10 cellular contexts compared by ENCODE assay signal in genomic region chr3:38084969-38085942, GRCh38. TPM values are rescaled to one million over a fixed set of nuclear protein-coding genes. Genes with fewer than 3 reads are reported as not detected.
DNase-seq lines count a peak whose midpoint lies in the region; ATAC-seq and TF ChIP-seq lines count a peak whose summit lies in the region.
"Had no signal": no experiment of that assay in that cellular context is flagged by ENCODE, and none has a peak within 500 bp of the region (broad histone marks: within the 10 kb centered on the region; RNA-seq: fewer than 3 reads in every experiment).

No MANE protein-coding gene starts in this region.

- no peaks in the 10 kb centered on the region for H3K36me3 ChIP-seq in left ventricle myocardium inferior
- H3K36me3 ChIP-seq: SJCRH30 had no signal

- no peaks in the 10 kb centered on the region for H3K4me1 ChIP-seq in right cardiac atrium (ENCODE audit: control insufficient read depth, insufficient read depth, low read length)
- H3K4me1 ChIP-seq in left ventricle myocardium inferior: no peaks in the 10 kb centered on the region
- H3K4me1 ChIP-seq: SJCRH30 had no signal

- no peak overlapping the region for H3K4me3 Mint-ChIP-seq in activated T-helper 1 cell treated with anti-CD3 and anti-CD28 coated beads, Interleukin-12 subunit alpha, Interleukin-12 subunit beta, Interleukin-2, Interleukin-4 antibody, amounts not matched to agents 30 ng/mL and 10 ng/mL and 1 ng/mL, durations not matched to agents 14 hours and 24 hours and 36 hours
- H3K4me3 Mint-ChIP-seq in mesothelial cell of epicardium: no peak overlapping the region

- peak; percentile 18 to 19 for ATAC-seq in right cardiac atrium
- ATAC-seq in GM18870 (IDR thresholded peaks at IDR 0.05; ENCODE audit: unreplicated experiment): no peak
- ATAC-seq in HG03432 (IDR thresholded peaks at IDR 0.05; ENCODE audit: unreplicated experiment): no peak

- H3K9me3 Mint-ChIP-seq in activated T-helper 1 cell treated with anti-CD3 and anti-CD28 coated beads, Interleukin-12 subunit alpha, Interleukin-12 subunit beta, Interleukin-2, Interleukin-4 antibody, amounts not matched to agents 30 ng/mL and 10 ng/mL and 1 ng/mL, durations not matched to agents 14 hours and 24 hours and 36 hours: peaks cover 7% of the 10 kb centered on the region
- H3K9me3 Mint-ChIP-seq in mesothelial cell of epicardium: peaks cover 12% of the 10 kb centered on the region

- peaks cover 3% of the 10 kb centered on the region for H3K36me3 Mint-ChIP-seq in activated T-helper 1 cell treated with anti-CD3 and anti-CD28 coated beads, Interleukin-12 subunit alpha, Interleukin-12 subunit beta, Interleukin-2, Interleukin-4 antibody, amounts not matched to agents 30 ng/mL and 10 ng/mL and 1 ng/mL, durations not matched to agents 14 hours and 24 hours and 36 hours (ENCODE audit: low read depth)
- peaks cover 9% of the 10 kb centered on the region for H3K36me3 Mint-ChIP-seq in mesothelial cell of epicardium

- H3K4me1 Mint-ChIP-seq in activated T-helper 1 cell treated with anti-CD3 and anti-CD28 coated beads, Interleukin-12 subunit alpha, Interleukin-12 subunit beta, Interleukin-2, Interleukin-4 antibody, amounts not matched to agents 30 ng/mL and 10 ng/mL and 1 ng/mL, durations not matched to agents 14 hours and 24 hours and 36 hours (ENCODE audit: low read depth): no peaks in the 10 kb centered on the region
- no peaks in the 10 kb centered on the region for H3K4me1 Mint-ChIP-seq in mesothelial cell of epicardium

- intact Hi-C loops in right cardiac atrium (cut with DNase I): no loop called here
- intact Hi-C loops in left ventricle myocardium inferior (cut with micrococcal nuclease): no loop called here
- intact Hi-C loops in activated T-helper 1 cell treated with anti-CD3 and anti-CD28 coated beads, Interleukin-12 subunit alpha, Interleukin-12 subunit beta, Interleukin-2, Interleukin-4 antibody, amounts not matched to agents 30 ng/mL and 10 ng/mL and 1 ng/mL, durations not matched to agents 14 hours and 24 hours and 36 hours (cut with micrococcal nuclease): loop anchor here (2.0 kb wide), 1 partner anchor 46 kb away; the partner anchor contains the start of gene DLEC1

- H3K27ac ChIP-seq in right cardiac atrium (ENCODE audit: low read length): no peak overlapping the region
- H3K27ac ChIP-seq in left ventricle myocardium inferior (replicated peaks): no peak overlapping the region
- H3K27ac ChIP-seq in coronary artery: peak overlapping the region in 1 of 2 donors; percentile 22
- H3K27ac ChIP-seq: SJCRH30 had no signal

- no peak for DNase-seq in right cardiac atrium
- DNase-seq in left ventricle myocardium inferior: no peak
- DNase-seq in activated T-helper 1 cell treated with anti-CD3 and anti-CD28 coated beads, Interleukin-12 subunit alpha, Interleukin-12 subunit beta, Interleukin-2, Interleukin-4 antibody, amounts not matched to agents 30 ng/mL and 10 ng/mL and 1 ng/mL, durations not matched to agents 14 hours and 24 hours and 36 hours (ENCODE audit: low spot score): no peak
- DNase-seq in mesothelial cell of epicardium (ENCODE audit: low spot score in 2 of 2, unreplicated experiment in 2 of 2): no peak
- no peak for DNase-seq in coronary artery (ENCODE audit: low spot score)
- no peak for DNase-seq in amygdala (lab: John Stamatoyannopoulos, UW)
- DNase-seq: NCI-H446 had no signal

- peak overlapping the region; percentile 59 for H3K27ac Mint-ChIP-seq in activated T-helper 1 cell treated with anti-CD3 and anti-CD28 coated beads, Interleukin-12 subunit alpha, Interleukin-12 subunit beta, Interleukin-2, Interleukin-4 antibody, amounts not matched to agents 30 ng/mL and 10 ng/mL and 1 ng/mL, durations not matched to agents 14 hours and 24 hours and 36 hours
- H3K27ac Mint-ChIP-seq in mesothelial cell of epicardium: peak overlapping the region; percentile 47

- TF ChIP-seq CTCF in left ventricle myocardium inferior (IDR thresholded peaks at IDR 0.05; ENCODE audit: borderline replicate concordance) (no peak), mesothelial cell of epicardium (IDR thresholded peaks at IDR 0.05; ENCODE audit: unreplicated experiment) (no peak), coronary artery (IDR thresholded peaks at IDR 0.05) (no peak)

- 88% methylated on average over 14 of the region's 14 CpGs for WGBS in right cardiac atrium

- H3K27me3 ChIP-seq in right cardiac atrium (ENCODE audit: control insufficient read depth, insufficient read depth) (no peaks in the 10 kb centered on the region), left ventricle myocardium inferior (ENCODE audit: low read depth) (no peaks in the 10 kb centered on the region)
- H3K27me3 ChIP-seq: SJCRH30 had no signal

- no peak overlapping the region for H3K4me3 ChIP-seq in right cardiac atrium (ENCODE audit: low read length)
- no peak overlapping the region for H3K4me3 ChIP-seq in left ventricle myocardium inferior
- no peak overlapping the region for H3K4me3 ChIP-seq in coronary artery
- H3K4me3 ChIP-seq: SJCRH30 had no signal

- H3K27me3 Mint-ChIP-seq in activated T-helper 1 cell treated with anti-CD3 and anti-CD28 coated beads, Interleukin-12 subunit alpha, Interleukin-12 subunit beta, Interleukin-2, Interleukin-4 antibody, amounts not matched to agents 30 ng/mL and 10 ng/mL and 1 ng/mL, durations not matched to agents 14 hours and 24 hours and 36 hours (ENCODE audit: insufficient read depth): no peaks in the 10 kb centered on the region
- peaks cover 2% of the 10 kb centered on the region for H3K27me3 Mint-ChIP-seq in mesothelial cell of epicardium (ENCODE audit: low read depth)

- no peaks in the 10 kb centered on the region for H3K9me3 ChIP-seq in right cardiac atrium (ENCODE audit: control insufficient read depth, low read length)
- no peaks in the 10 kb centered on the region for H3K9me3 ChIP-seq in left ventricle myocardium inferior (replicated peaks)
- H3K9me3 ChIP-seq: SJCRH30 had no signal

RNA-seq across cellular contexts. Expression of gene DLEC1, which starts 46.2 kb away (rescaled TPM):
- total RNA-seq in right cardiac atrium (1 to 10 TPM in 1 of 4 donors, under 1 TPM in 3; 0.23 to 1.0 (median 0.61) TPM), left ventricle myocardium inferior (0.08 TPM), mesothelial cell of epicardium (1.3 to 1.8 TPM (median 1.4 TPM) in 3 replicates)
- polyA plus RNA-seq in right cardiac atrium: 0.48 TPM
- 0.10 and 0.12 TPM in 2 replicates for total RNA-seq in activated T-helper 1 cell treated with anti-CD3 and anti-CD28 coated beads, Interleukin-12 subunit alpha, Interleukin-12 subunit beta, Interleukin-2, Interleukin-4 antibody, amounts not matched to agents 30 ng/mL and 10 ng/mL and 1 ng/mL, durations not matched to agents 14 hours and 24 hours and 36 hours
- total RNA-seq: SJCRH30 had no signal

RNA-seq across cellular contexts. Expression of gene ACAA1, which starts 51.7 kb away (rescaled TPM):
- total RNA-seq in right cardiac atrium (10 to 100 TPM; 80.8 to 98.8 (median 88.4) TPM), left ventricle myocardium inferior (120 TPM), mesothelial cell of epicardium (52.7 to 57.7 TPM (median 53.2 TPM) in 3 replicates)
- polyA plus RNA-seq in right cardiac atrium: 98.8 TPM
- total RNA-seq in activated T-helper 1 cell treated with anti-CD3 and anti-CD28 coated beads, Interleukin-12 subunit alpha, Interleukin-12 subunit beta, Interleukin-2, Interleukin-4 antibody, amounts not matched to agents 30 ng/mL and 10 ng/mL and 1 ng/mL, durations not matched to agents 14 hours and 24 hours and 36 hours: 69.3 and 73.4 TPM in 2 replicates

RNA-seq across cellular contexts. Expression of gene MYD88, which starts 53.2 kb away (rescaled TPM):
- total RNA-seq in right cardiac atrium (10 to 100 TPM; 11.1 to 19.8 (median 13.1) TPM), left ventricle myocardium inferior (6.9 TPM), mesothelial cell of epicardium (27.3 to 33.1 TPM (median 28.1 TPM) in 3 replicates)
- 8.4 TPM for polyA plus RNA-seq in right cardiac atrium
- 38.6 and 42.1 TPM in 2 replicates for total RNA-seq in activated T-helper 1 cell treated with anti-CD3 and anti-CD28 coated beads, Interleukin-12 subunit alpha, Interleukin-12 subunit beta, Interleukin-2, Interleukin-4 antibody, amounts not matched to agents 30 ng/mL and 10 ng/mL and 1 ng/mL, durations not matched to agents 14 hours and 24 hours and 36 hours

RNA-seq across cellular contexts. Expression of gene PLCD1, which starts 55.8 kb away (rescaled TPM):
- total RNA-seq in right cardiac atrium: 10 to 100 TPM; 12.1 to 17.7 (median 15.2) TPM
- 11.2 TPM for polyA plus RNA-seq in right cardiac atrium
- 10.3 TPM for total RNA-seq in left ventricle myocardium inferior
- total RNA-seq in activated T-helper 1 cell treated with anti-CD3 and anti-CD28 coated beads, Interleukin-12 subunit alpha, Interleukin-12 subunit beta, Interleukin-2, Interleukin-4 antibody, amounts not matched to agents 30 ng/mL and 10 ng/mL and 1 ng/mL, durations not matched to agents 14 hours and 24 hours and 36 hours: 3.9 and 4.3 TPM in 2 replicates
- 19.0 to 20.8 TPM (median 20.7 TPM) in 3 replicates for total RNA-seq in mesothelial cell of epicardium

Comparison
In these comparisons a context has a peak if more than half of its experiments do, and no peak if none do; other contexts are left out.
1. ATAC-seq: peak in right cardiac atrium (2 of 2); none in GM18870 (single experiment) and HG03432 (single experiment).